1 cellular context compared by ENCODE assay signal in genomic region chr10:121070257-121070656, GRCh38.
TF ChIP-seq lines count a peak whose summit lies in the region.

No MANE protein-coding gene starts in this region.

TF ChIP-seq in WTC11, 78 proteins besides CTCF, POLR2A, EP300 and RAD21 (continued from another document):
- TF ChIP-seq STAT6 (CRISPR knock-in tag; conservative IDR thresholded peaks at IDR 0.05; ENCODE audit: low read depth) (no peak), SP1 (CRISPR knock-in tag; conservative IDR thresholded peaks at IDR 0.05) (no peak)
